ENCODE assay signal across 34 cellular contexts in the genomic region with DNA sequence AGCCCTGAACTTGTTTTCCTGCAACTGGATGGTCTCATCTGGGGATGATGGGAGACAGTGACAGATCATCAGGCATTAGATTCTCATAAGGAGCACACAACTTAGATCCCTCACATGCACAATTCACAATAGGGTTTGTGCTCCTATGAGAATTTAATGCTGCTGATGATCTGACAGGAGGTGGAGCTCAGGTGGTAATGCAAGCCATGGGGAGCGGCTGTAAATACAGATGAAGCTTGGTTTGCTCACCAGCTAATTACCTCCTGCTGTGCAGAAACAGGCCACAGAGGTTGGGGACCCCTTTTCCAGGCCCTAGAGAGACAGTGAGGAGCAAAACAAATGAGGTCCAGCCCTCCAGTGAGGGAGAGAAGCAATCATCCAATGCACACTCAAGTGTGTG.
"Had no signal": no experiment of that assay in that cellular context is flagged by ENCODE, and none has a peak within 500 bp of the region (broad histone marks: within the 10 kb centered on the region; RNA-seq: fewer than 3 reads in every experiment).

No MANE protein-coding gene starts in this region.

- H3K27ac ChIP-seq: adrenal gland, ascending aorta, body of pancreas, brain microvascular endothelial cell, breast epithelium, cardiac muscle cell had no signal

- DNase-seq: activated effector memory CD4-positive, alpha-beta T cell treated with anti-CD3 and anti-CD28 coated beads, Interleukin-2, amount 50 U/mL, for 16 hours; activated effector memory CD4-positive, alpha-beta T cell treated with Interleukin-2 at 50 U/mL for 16 hours; activated gamma-delta T cell; activated gamma-delta T cell treated with Interleukin-2 at 50 U/mL for 16 hours; activated naive CD4-positive, alpha-beta T cell; activated naive CD4-positive, alpha-beta T cell treated with anti-CD3 and anti-CD28 coated beads for 36 hours; activated naive CD4-positive, alpha-beta T cell treated with anti-CD3 and anti-CD28 coated beads, Interleukin-2, amount 10 ng/mL, durations not matched to agents 7 days and 5 days; activated naive CD4-positive, alpha-beta T cell treated with anti-CD3 and anti-CD28 coated beads, Interleukin-2, amount 50 U/mL, for 16 hours; activated naive CD4-positive, alpha-beta T cell treated with Interleukin-2 at 50 U/mL for 16 hours; activated naive CD8-positive, alpha-beta T cell treated with anti-CD3 and anti-CD28 coated beads for 36 hours; activated naive CD8-positive, alpha-beta T cell treated with anti-CD3 and anti-CD28 coated beads, Interleukin-2, amount 10 ng/mL, durations not matched to agents 7 days and 5 days; activated naive CD8-positive, alpha-beta T cell treated with anti-CD3 and anti-CD28 coated beads, Interleukin-2, amount 50 U/mL, for 24 hours; activated T-cell treated with anti-CD3 and anti-CD28 coated beads, Interleukin-2, amount 50 U/mL, for 1 hour; activated T-cell treated with anti-CD3 and anti-CD28 coated beads, Interleukin-2, amount 50 U/mL, for 24 hours; activated T-cell treated with anti-CD3 and anti-CD28 coated beads, Interleukin-2, amount 50 U/mL, for 4 hours; activated T-cell treated with anti-CD3 and anti-CD28 coated beads, Interleukin-2, amount 50 U/mL, for 48 hours; activated T-cell treated with anti-CD3 and anti-CD28 coated beads, Interleukin-2, amount 50 U/mL, for 72 hours; adrenal gland; amniotic stem cell; amygdala; anterior cingulate cortex; aorta; body of pancreas; brain microvascular endothelial cell; caudate nucleus; central memory CD4-positive, alpha-beta T cell; cerebellar nuclear complex had no signal

- H3K9me3 ChIP-seq: adrenal gland, ascending aorta, body of pancreas, breast epithelium had no signal

- H3K4me1 ChIP-seq: adrenal gland, ascending aorta, body of pancreas, breast epithelium had no signal

- FAIRE-seq: astrocyte, bronchial epithelial cell had no signal

- ATAC-seq: activated naive CD4-positive, alpha-beta T cell treated with anti-CD3 and anti-CD28 coated beads, Interleukin-2, amount 50 U/mL, for 72 hours; activated naive CD8-positive, alpha-beta T cell treated with anti-CD3 and anti-CD28 coated beads, Interleukin-2, amount 50 U/mL, for 24 hours; activated T-cell treated with anti-CD3 and anti-CD28 coated beads, Interleukin-2, amount 50 U/mL, for 4 hours; activated T-cell treated with anti-CD3 and anti-CD28 coated beads, Interleukin-2, amount 50 U/mL, for 72 hours; activated T-helper 17 cell treated with anti-CD3 and anti-CD28 coated beads, Interleukin-2, amount 50 U/mL, for 72 hours; body of pancreas had no signal

- H3K36me3 ChIP-seq: adrenal gland, ascending aorta, brain microvascular endothelial cell, breast epithelium, cardiac muscle cell had no signal

- H3K4me3 ChIP-seq: adrenal gland, ascending aorta, body of pancreas, breast epithelium, cardiac muscle cell had no signal
